In genomic region chr17:31314788-31315105, GRCh38 we compare ENCODE assay signal across 10 cellular contexts. TPM values are rescaled to one million over a fixed set of nuclear protein-coding genes. Genes with fewer than 3 reads are reported as not detected.
DNase-seq lines count a peak whose midpoint lies in the region; ATAC-seq and TF ChIP-seq lines count a peak whose summit lies in the region.
"Had no signal": no experiment of that assay in that cellular context is flagged by ENCODE, and none has a peak within 500 bp of the region (broad histone marks: within the 10 kb centered on the region; RNA-seq: fewer than 3 reads in every experiment).

No MANE protein-coding gene starts in this region.

- peak overlapping the region; percentile 82; the same call in 1 of the 2 replicates for H3K9ac ChIP-seq in MM.1S (ENCODE audit: low read length)

- H3K36me3 Mint-ChIP-seq in CD8-positive, alpha-beta T cell = peaks cover 24% of the 10 kb centered on the region
- peaks cover 12 to 14% of the 10 kb centered on the region in 2 donors for H3K36me3 Mint-ChIP-seq in activated naive CD4-positive, alpha-beta T cell treated with anti-CD3 and anti-CD28 coated beads, Interleukin-2, amount 50 U/mL, for 72 hours

- no peaks in the 10 kb centered on the region for H3K27me3 ChIP-seq in CD8-positive, alpha-beta T cell (ENCODE audit: insufficient read depth, low read length)
- H3K27me3 ChIP-seq in MM.1S (replicated peaks; ENCODE audit: insufficient read depth, low read length) (no peaks in the 10 kb centered on the region), neutrophil (no peaks in the 10 kb centered on the region)

- TF ChIP-seq CTCF in CD8-positive, alpha-beta T cell (IDR thresholded peaks at IDR 0.05) = no peak
- TF ChIP-seq CTCF in MM.1S (IDR thresholded peaks at IDR 0.05; ENCODE audit: low read length) = no peak
- TF ChIP-seq CTCF in neutrophil (IDR thresholded peaks at IDR 0.05) = no peak
- no peak for TF ChIP-seq CTCF in coronary artery (IDR thresholded peaks at IDR 0.05)

- no peaks in the 10 kb centered on the region for H3K36me3 ChIP-seq in CD8-positive, alpha-beta T cell (ENCODE audit: insufficient read depth, low read length)
- H3K36me3 ChIP-seq in MM.1S (replicated peaks; ENCODE audit: insufficient read depth, low read length) (no peaks in the 10 kb centered on the region), neutrophil (peaks cover 15% of the 10 kb centered on the region)

- peaks cover 94% of the 10 kb centered on the region for H3K79me2 ChIP-seq in MM.1S (ENCODE audit: low read length)

- ATAC-seq in CD8-positive, alpha-beta T cell = no peak
- ATAC-seq in activated naive CD4-positive, alpha-beta T cell treated with anti-CD3 and anti-CD28 coated beads, Interleukin-2, amount 50 U/mL, for 72 hours = no peak
- no peak for ATAC-seq in HG03565 (IDR thresholded peaks at IDR 0.05; ENCODE audit: unreplicated experiment)

- peaks cover 34% of the 10 kb centered on the region for H3K4me1 ChIP-seq in CD8-positive, alpha-beta T cell (ENCODE audit: insufficient read depth, low read length)
- peaks cover 12% of the 10 kb centered on the region for H3K4me1 ChIP-seq in MM.1S (ENCODE audit: low read length)
- peaks cover 45 to 76% of the 10 kb centered on the region in 2 experiments for H3K4me1 ChIP-seq in neutrophil (ENCODE audit: control insufficient read depth in 1 of 2, insufficient read depth in 1 of 2, low read depth in 1 of 2, low read length in 1 of 2)

- H3K9me3 Mint-ChIP-seq in CD8-positive, alpha-beta T cell = no peaks in the 10 kb centered on the region
- no peaks in the 10 kb centered on the region for H3K9me3 Mint-ChIP-seq in activated naive CD4-positive, alpha-beta T cell treated with anti-CD3 and anti-CD28 coated beads, Interleukin-2, amount 50 U/mL, for 72 hours

- CTCF ChIA-PET in CD8-positive, alpha-beta T cell (lab: Charles Lee) = interaction anchor here (3.6 kb wide), 1 partner anchor 58 kb away, joined by 12 read pairs; no protein-coding TSS in a partner anchor

- peak overlapping the region; percentile 18 for H3K4me3 ChIP-seq in CD8-positive, alpha-beta T cell (ENCODE audit: low read depth, low read length)
- peak overlapping the region; percentile 78; the same call in 1 of the 2 replicates for H3K4me3 ChIP-seq in MM.1S (ENCODE audit: low read length)
- H3K4me3 ChIP-seq in neutrophil (ENCODE audit: low read depth in 1 of 2, low read length in 1 of 2) = peak overlapping the region; percentile 78 to 88
- H3K4me3 ChIP-seq in coronary artery = no peak overlapping the region

- no peaks in the 10 kb centered on the region for H3K9me3 ChIP-seq in CD8-positive, alpha-beta T cell (ENCODE audit: low read length)
- no peaks in the 10 kb centered on the region for H3K9me3 ChIP-seq in MM.1S (replicated peaks; ENCODE audit: insufficient read depth, low read length)
- no peaks in the 10 kb centered on the region for H3K9me3 ChIP-seq in neutrophil

- POLR2A ChIA-PET in CD8-positive, alpha-beta T cell (lab: Charles Lee) = interaction anchor here (1.1 kb wide), 2 partner anchors 12 to 173 kb away, joined by 3 to 4 read pairs; no protein-coding TSS in a partner anchor

- peak overlapping the region; percentile 82 for H3K4me3 Mint-ChIP-seq in CD8-positive, alpha-beta T cell

- H3K4me2 ChIP-seq in MM.1S (ENCODE audit: low read depth, low read length) = peak overlapping the region; percentile 80

- peak overlapping the region; percentile 86 for H3K27ac Mint-ChIP-seq in CD8-positive, alpha-beta T cell
- H3K27ac Mint-ChIP-seq in activated naive CD4-positive, alpha-beta T cell treated with anti-CD3 and anti-CD28 coated beads, Interleukin-2, amount 50 U/mL, for 72 hours = peak overlapping the region; percentile 90 to 95

- no peaks in the 10 kb centered on the region for H4K20me1 ChIP-seq in MM.1S (ENCODE audit: insufficient read depth, low read length)

- H3K9me2 ChIP-seq in MM.1S (replicated peaks; ENCODE audit: insufficient read depth, low read length) = no peaks in the 10 kb centered on the region

- peak overlapping the region; percentile 50 for H3K27ac ChIP-seq in CD8-positive, alpha-beta T cell (ENCODE audit: low read depth, low read length)
- H3K27ac ChIP-seq in MM.1S (ENCODE audit: low read length) (peak overlapping the region; percentile 90), neutrophil (peak overlapping the region; percentile 98), coronary artery (peak overlapping the region in 1 of 2 donors; percentile 18)

- no peak for DNase-seq in CD8-positive, alpha-beta T cell
- peak; percentile 41 for DNase-seq in MM.1S
- no peak for DNase-seq in activated naive CD4-positive, alpha-beta T cell treated with anti-CD3 and anti-CD28 coated beads, Interleukin-2, amount 50 U/mL, for 72 hours (ENCODE audit: low spot score in 2 of 2)
- no peak for DNase-seq in DMS114 treated with DMSO at 0.1 percent for 48 hours (lab: John Stamatoyannopoulos, UW; ENCODE audit: unreplicated experiment)
- DNase-seq in coronary artery (ENCODE audit: low spot score) = no peak
- DNase-seq: activated CD4-positive, alpha-beta T cell treated with anti-CD3 and anti-CD28 coated beads, Interleukin-2, amount 50 U/mL, for 48 hours; Calu3; NCI-H345 had no signal

- intact Hi-C loops in CD8-positive, alpha-beta T cell (cut with DNase I, micrococcal nuclease) = loop anchor here (5.0 kb wide), 5 partner anchors 47 to 502 kb away; partner anchors contain the start of gene CRLF3 (in 1 of the 2)

- no peaks in the 10 kb centered on the region for H3K27me3 Mint-ChIP-seq in CD8-positive, alpha-beta T cell (ENCODE audit: low read depth)

- H3K4me1 Mint-ChIP-seq in CD8-positive, alpha-beta T cell (ENCODE audit: low read depth) = peaks cover 46% of the 10 kb centered on the region

- no peak overlapping the region for H2AFZ ChIP-seq in MM.1S (ENCODE audit: low read length)

- peaks cover 79% of the 10 kb centered on the region for H3F3A ChIP-seq in MM.1S (ENCODE audit: insufficient read depth, low read length)

RNA-seq across cellular contexts. Expression of gene EVI2B, which starts 0.9 kb away (rescaled TPM):
- total RNA-seq in CD8-positive, alpha-beta T cell = 10 to 100 TPM; 77.5 to 82.0 TPM
- total RNA-seq in activated naive CD4-positive, alpha-beta T cell treated with anti-CD3 and anti-CD28 coated beads, Interleukin-2, amount 50 U/mL, for 72 hours = 10 to 100 TPM in 1 of 2 donors, 1 to 10 TPM in 1; 7.4 to 16.1 TPM
- total RNA-seq: Calu3 had no signal

RNA-seq across cellular contexts. Expression of gene EVI2A, which starts 6.7 kb away (rescaled TPM):
- 10 to 100 TPM; 43.3 to 44.4 TPM for total RNA-seq in CD8-positive, alpha-beta T cell
- total RNA-seq in activated naive CD4-positive, alpha-beta T cell treated with anti-CD3 and anti-CD28 coated beads, Interleukin-2, amount 50 U/mL, for 72 hours = 10 to 100 TPM; 16.3 to 22.0 TPM
- total RNA-seq: Calu3 had no signal

RNA-seq across cellular contexts. Expression of gene OMG, which starts 17.7 kb away (rescaled TPM):
- under 1 TPM; 0.41 to 0.44 TPM for total RNA-seq in CD8-positive, alpha-beta T cell
- under 1 TPM in 1 of 2 donors, not detected in 1; 0.12 TPM for total RNA-seq in activated naive CD4-positive, alpha-beta T cell treated with anti-CD3 and anti-CD28 coated beads, Interleukin-2, amount 50 U/mL, for 72 hours
- total RNA-seq: Calu3 had no signal

Comparison
In these comparisons a context has a peak if more than half of its experiments do, and no peak if none do; other contexts are left out.
1. RNA of gene EVI2B, which starts 0.9 kb away (total RNA-seq): 77.5 to 82.0 TPM in CD8-positive, alpha-beta T cell; 7.4 to 16.1 TPM in activated naive CD4-positive, alpha-beta T cell treated with anti-CD3 and anti-CD28 coated beads, Interleukin-2, amount 50 U/mL, for 72 hours; every median in the first group is over 4 times any median in the second.